Comparison of ENCODE assay signal across 8 cellular contexts in the genomic region with DNA sequence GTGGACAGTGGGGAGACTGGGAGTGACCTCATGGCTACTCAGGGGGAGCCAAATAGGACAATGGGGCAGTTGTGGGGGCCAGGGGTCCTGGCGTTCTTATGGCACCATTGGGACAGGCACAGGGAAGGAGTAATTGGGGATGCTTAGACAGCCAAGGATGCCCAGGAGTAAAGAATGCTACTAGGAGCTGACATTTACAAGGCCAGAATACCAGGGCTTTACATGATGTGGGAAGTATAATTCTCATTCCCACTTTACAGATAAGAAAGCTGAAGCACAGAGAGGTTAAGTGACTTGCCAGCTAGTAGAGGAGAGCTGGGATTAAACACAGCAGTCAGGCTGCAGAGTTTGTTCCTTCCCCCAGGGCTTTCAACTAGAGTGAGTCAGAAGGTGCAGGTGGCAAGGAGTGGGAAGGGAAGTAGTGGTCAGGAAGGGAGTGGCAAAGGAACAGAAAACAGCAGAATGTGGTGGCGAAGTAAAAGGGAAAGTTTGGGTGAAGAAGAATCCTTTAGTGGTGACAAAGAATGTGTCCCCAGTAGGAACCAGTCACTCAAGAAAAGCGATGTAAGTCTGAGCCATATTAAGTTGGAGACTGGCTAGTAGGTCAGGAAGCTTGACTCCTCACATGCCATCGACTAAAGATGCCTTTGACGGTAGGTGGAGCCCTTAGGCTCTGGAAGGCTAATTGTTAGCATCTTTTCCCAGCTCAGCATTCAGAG. TPM values are rescaled to one million over a fixed set of nuclear protein-coding genes. Genes with fewer than 3 reads are reported as not detected.
DNase-seq lines count a peak whose midpoint lies in the region; ATAC-seq and TF ChIP-seq lines count a peak whose summit lies in the region.

No MANE protein-coding gene starts in this region.

- H3K4me3 ChIP-seq in NB4 (ENCODE audit: low read depth, low read length) (no peak overlapping the region), breast epithelium (no peak overlapping the region)
- H3K4me3 ChIP-seq in naive thymus-derived CD4-positive, alpha-beta T cell (ENCODE audit: low read length): no peak overlapping the region

- H3K27ac Mint-ChIP-seq in naive thymus-derived CD4-positive, alpha-beta T cell: peak overlapping the region in 1 of 9 donors; percentile 1

- CTCF ChIA-PET in naive thymus-derived CD4-positive, alpha-beta T cell (lab: Charles Lee): interaction anchor here (0.8 to 1.1 kb wide), 2 partner anchors 10 to 193 kb away, joined by 3 to 4 read pairs; no protein-coding TSS in a partner anchor

- TF ChIP-seq POLR2A in NB4 (IDR thresholded peaks at IDR 0.05; ENCODE audit: extremely low read depth, insufficient read length) (no peak), breast epithelium (IDR thresholded peaks at IDR 0.05) (no peak)

- peaks cover 0 to 11% (median 6%) of the 10 kb centered on the region in 7 donors for H3K4me1 Mint-ChIP-seq in naive thymus-derived CD4-positive, alpha-beta T cell

- H3K4me1 ChIP-seq in breast epithelium: peaks cover 4 to 7% of the 10 kb centered on the region in 2 donors
- no peaks in the 10 kb centered on the region for H3K4me1 ChIP-seq in naive thymus-derived CD4-positive, alpha-beta T cell (ENCODE audit: control insufficient read depth in 2 of 2, insufficient read depth in 2 of 2, low read length in 2 of 2)

- H3K9me3 ChIP-seq in breast epithelium: no peaks in the 10 kb centered on the region
- H3K9me3 ChIP-seq in naive thymus-derived CD4-positive, alpha-beta T cell (ENCODE audit: control insufficient read depth in 2 of 3, low read length in 3 of 3): no peaks in the 10 kb centered on the region

- POLR2A ChIA-PET in naive thymus-derived CD4-positive, alpha-beta T cell (lab: Charles Lee): no interaction called here

- TF ChIP-seq CTCF in NB4 (IDR thresholded peaks at IDR 0.05; ENCODE audit: low read depth, low read length) (peak; percentile 38), breast epithelium (IDR thresholded peaks at IDR 0.05) (peak in 2 of 3 donors; percentile 14 to 40)

- H3K36me3 Mint-ChIP-seq in naive thymus-derived CD4-positive, alpha-beta T cell: no peaks in the 10 kb centered on the region

- peak overlapping the region; percentile 26 to 60 for H3K27ac ChIP-seq in breast epithelium
- H3K27ac ChIP-seq in naive thymus-derived CD4-positive, alpha-beta T cell (ENCODE audit: low read depth, low read length): no peak overlapping the region

- peak; percentile 65 for ATAC-seq in naive thymus-derived CD4-positive, alpha-beta T cell
- ATAC-seq in GM21528 (IDR thresholded peaks at IDR 0.05; ENCODE audit: low FRiP score, unreplicated experiment) (no peak), GM21619 (IDR thresholded peaks at IDR 0.05; ENCODE audit: unreplicated experiment) (no peak)

- peak; percentile 9 for DNase-seq in activated CD4-positive, alpha-beta T cell treated with anti-CD3 and anti-CD28 coated beads for 48 hours
- no peak for DNase-seq in activated CD4-positive, alpha-beta T cell treated with anti-CD3 and anti-CD28 coated beads for 4 hours
- DNase-seq in NB4 (ENCODE audit: low read depth) (peak; percentile 70), breast epithelium (ENCODE audit: low spot score in 2 of 2) (peak in 1 of 2 donors; percentile 31), ureter (ENCODE audit: low spot score) (no peak)
- no peak for DNase-seq in naive thymus-derived CD4-positive, alpha-beta T cell

- H3K4me3 Mint-ChIP-seq in naive thymus-derived CD4-positive, alpha-beta T cell: no peak overlapping the region

- peaks cover 4 to 48% (median 18%) of the 10 kb centered on the region in 5 donors for H3K27me3 Mint-ChIP-seq in naive thymus-derived CD4-positive, alpha-beta T cell

- intact Hi-C loops in breast epithelium (cut with DNase I; ENCODE audit: low total_unique reads): no loop called here
- intact Hi-C loops in naive thymus-derived CD4-positive, alpha-beta T cell (cut with micrococcal nuclease): loop anchor here in 1 of 2 donors (1.0 kb wide), 1 partner anchor 295 kb away; no protein-coding TSS in a partner anchor

- H3K27me3 ChIP-seq in breast epithelium: no peaks in the 10 kb centered on the region
- no peaks in the 10 kb centered on the region for H3K27me3 ChIP-seq in naive thymus-derived CD4-positive, alpha-beta T cell (ENCODE audit: control insufficient read depth in 2 of 2, insufficient read depth in 2 of 2, low read length in 2 of 2)

- no peaks in the 10 kb centered on the region for H3K9me3 Mint-ChIP-seq in naive thymus-derived CD4-positive, alpha-beta T cell

- H3K36me3 ChIP-seq in breast epithelium: no peaks in the 10 kb centered on the region
- H3K36me3 ChIP-seq in naive thymus-derived CD4-positive, alpha-beta T cell (ENCODE audit: control insufficient read depth in 2 of 3, insufficient read depth in 3 of 3, low read length in 3 of 3): no peaks in the 10 kb centered on the region

RNA-seq across cellular contexts. Expression of gene CPVL, which starts 32.8 kb away (rescaled TPM):
- total RNA-seq in breast epithelium: 10 to 100 TPM; 11.4 to 44.2 (median 13.4) TPM
- total RNA-seq in naive thymus-derived CD4-positive, alpha-beta T cell: 10 to 100 TPM in 2 of 5 experiments, 1 to 10 TPM in 2, under 1 TPM in 1; 0.48 to 88.3 (median 3.2) TPM
- polyA plus RNA-seq in naive thymus-derived CD4-positive, alpha-beta T cell: under 1 TPM; 0.32 to 0.78 TPM
- 15.6 TPM for total RNA-seq in ureter

Comparison
In these comparisons a context has a peak if more than half of its experiments do, and no peak if none do; other contexts are left out.
1. DNase-seq: peak in activated CD4-positive, alpha-beta T cell treated with anti-CD3 and anti-CD28 coated beads for 48 hours (single experiment) and NB4 (single experiment); none in activated CD4-positive, alpha-beta T cell treated with anti-CD3 and anti-CD28 coated beads for 4 hours (0 of 2), naive thymus-derived CD4-positive, alpha-beta T cell (0 of 9) and ureter (single experiment).